1 cellular context compared by ENCODE assay signal in genomic region chr11:74951241-74951640, GRCh38.
TF ChIP-seq lines count a peak whose summit lies in the region.

No MANE protein-coding gene starts in this region.

TF ChIP-seq in GM12878, 131 proteins besides CTCF, POLR2A, EP300 and RAD21:
- TF ChIP-seq NR2C1 (IDR thresholded peaks at IDR 0.05) (no peak), MEF2B (IDR thresholded peaks at IDR 0.05; ENCODE audit: partially characterized antibody, poor library complexity, severe bottlenecking) (peak; percentile 34), SMC3 (IDR thresholded peaks at IDR 0.05; ENCODE audit: borderline replicate concordance, low read length) (no peak), NFIC (IDR thresholded peaks at IDR 0.05; ENCODE audit: low read depth, low read length) (0 out of 2 replicates have a peak, but pooled peaks have one; percentile 15), MEF2A (IDR thresholded peaks at IDR 0.05; ENCODE audit: insufficient read depth, low read depth, low read length) (peak; percentile 65; the same call in 1 of the 2 replicates), JUND (IDR thresholded peaks at IDR 0.05; ENCODE audit: low read depth, low read length) (no peak)
- TF ChIP-seq, protein P1, sequence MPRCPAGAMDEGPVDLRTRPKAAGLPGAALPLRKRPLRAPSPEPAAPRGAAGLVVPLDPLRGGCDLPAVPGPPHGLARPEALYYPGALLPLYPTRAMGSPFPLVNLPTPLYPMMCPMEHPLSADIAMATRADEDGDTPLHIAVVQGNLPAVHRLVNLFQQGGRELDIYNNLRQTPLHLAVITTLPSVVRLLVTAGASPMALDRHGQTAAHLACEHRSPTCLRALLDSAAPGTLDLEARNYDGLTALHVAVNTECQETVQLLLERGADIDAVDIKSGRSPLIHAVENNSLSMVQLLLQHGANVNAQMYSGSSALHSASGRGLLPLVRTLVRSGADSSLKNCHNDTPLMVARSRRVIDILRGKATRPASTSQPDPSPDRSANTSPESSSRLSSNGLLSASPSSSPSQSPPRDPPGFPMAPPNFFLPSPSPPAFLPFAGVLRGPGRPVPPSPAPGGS (IDR thresholded peaks at IDR 0.05; ENCODE audit: borderline replicate concordance, insufficient read depth, low read depth, low read length, poor library complexity, severe bottlenecking), result no peak
